ENCODE assay signal across 1 cellular context in genomic region chr12:76583301-76583700, GRCh38.
TF ChIP-seq lines count a peak whose summit lies in the region.

No MANE protein-coding gene starts in this region.

TF ChIP-seq in GM23338, 12 proteins besides CTCF, POLR2A, EP300 and RAD21 (continued from another document):
- TF ChIP-seq ZNF462 (CRISPR knock-in tag; IDR thresholded peaks at IDR 0.05) (no peak), ETS1 (IDR thresholded peaks at IDR 0.05) (no peak)
